ENCODE assay signal across 3 cellular contexts in genomic region chr5:93285461-93285860, GRCh38.
TF ChIP-seq lines count a peak whose summit lies in the region.

No MANE protein-coding gene starts in this region.

TF ChIP-seq in GM23338, 12 proteins besides CTCF, POLR2A, EP300 and RAD21 (continues in another document):
- no peak for TF ChIP-seq ETS1 (IDR thresholded peaks at IDR 0.05)
- TF ChIP-seq ZNF462 (CRISPR knock-in tag; IDR thresholded peaks at IDR 0.05): no peak
- TF ChIP-seq JUNB (IDR thresholded peaks at IDR 0.05; ENCODE audit: unreplicated experiment): no peak
- TF ChIP-seq ZNF114 (CRISPR knock-in tag; IDR thresholded peaks at IDR 0.05): no peak
- no peak for TF ChIP-seq EZH2 (IDR thresholded peaks at IDR 0.05; ENCODE audit: low read depth, unreplicated experiment)

TF ChIP-seq in IMR-90, 13 proteins besides CTCF, POLR2A, EP300 and RAD21:
- TF ChIP-seq SMC3 (IDR thresholded peaks at IDR 0.05; ENCODE audit: low read depth, low read length) (no peak), CEBPB (IDR thresholded peaks at IDR 0.05; ENCODE audit: low read depth, low read length) (no peak), NFE2L2 (IDR thresholded peaks at IDR 0.05; ENCODE audit: low read depth, low read length) (peak; percentile 90), RCOR1 (IDR thresholded peaks at IDR 0.05; ENCODE audit: insufficient replicate concordance, low read length) (no peak), MAFK (IDR thresholded peaks at IDR 0.05; ENCODE audit: low read depth, low read length) (peak; percentile 84)

TF ChIP-seq in endothelial cell of umbilical vein, 7 proteins besides CTCF, POLR2A, EP300 and RAD21:
- TF ChIP-seq JUN (IDR thresholded peaks at IDR 0.05; ENCODE audit: borderline replicate concordance, insufficient read depth, insufficient read length, low read depth): no peak
- TF ChIP-seq MAX (IDR thresholded peaks at IDR 0.05; ENCODE audit: insufficient read depth, insufficient read length): no peak
- TF ChIP-seq EZH2 (IDR thresholded peaks at IDR 0.05; ENCODE audit: borderline replicate concordance, low read depth, low read length, severe bottlenecking): no peak
- no peak for TF ChIP-seq MYC (IDR thresholded peaks at IDR 0.05; ENCODE audit: low read depth, low read length)
- TF ChIP-seq FOS (IDR thresholded peaks at IDR 0.05; ENCODE audit: borderline replicate concordance, insufficient read depth, low read length): no peak
